In genomic region chr4:113811329-113811728, GRCh38 we compare ENCODE assay signal across 32 cellular contexts. TPM values are rescaled to one million over a fixed set of nuclear protein-coding genes. Genes with fewer than 3 reads are reported as not detected.
A peak's percentile ranks its signal among the peaks of the same experiment; 100 is the strongest.
DNase-seq lines count a peak whose midpoint lies in the region; ATAC-seq, FAIRE-seq and TF ChIP-seq lines count a peak whose summit lies in the region.
"Had no signal": no experiment of that assay in that cellular context is flagged by ENCODE, and none has a peak within 500 bp of the region (broad histone marks: within the 10 kb centered on the region; RNA-seq: fewer than 3 reads in every experiment).

No MANE protein-coding gene starts in this region.

- CTCF ChIA-PET in SK-N-SH (lab: Yijun Ruan, JAX) = no interaction called here
- CTCF ChIA-PET in naive thymus-derived CD4-positive, alpha-beta T cell (lab: Charles Lee) = no interaction called here
- CTCF ChIA-PET in CD8-positive, alpha-beta memory T cell (lab: Charles Lee) = no interaction called here

- H3K4me1 Mint-ChIP-seq in astrocyte (ENCODE audit: low read depth, unreplicated experiment) = peaks cover 7% of the 10 kb centered on the region
- H3K4me1 Mint-ChIP-seq in naive thymus-derived CD4-positive, alpha-beta T cell = peaks cover 0 to 6% (median 0%) of the 10 kb centered on the region in 7 donors
- H3K4me1 Mint-ChIP-seq in CD8-positive, alpha-beta memory T cell = no peaks in the 10 kb centered on the region
- H3K4me1 Mint-ChIP-seq: CD4-positive, alpha-beta memory T cell; endodermal cell; stimulated activated effector memory CD8-positive, alpha-beta T cell treated with anti-CD3 and anti-CD28 coated beads, Interleukin-12 subunit alpha, Interleukin-12 subunit beta, amount 100 ng/mL, for 72 hours had no signal

- H3K36me3 ChIP-seq in SK-N-SH (replicated peaks in 1 of 2; ENCODE audit: control insufficient read depth in 1 of 2, insufficient read depth in 2 of 2, low read length in 1 of 2) (no peaks in the 10 kb centered on the region), astrocyte (ENCODE audit: insufficient read depth, low read length) (no peaks in the 10 kb centered on the region)
- no peaks in the 10 kb centered on the region for H3K36me3 ChIP-seq in naive thymus-derived CD4-positive, alpha-beta T cell (ENCODE audit: control insufficient read depth in 2 of 3, insufficient read depth in 3 of 3, low read length in 3 of 3)
- H3K36me3 ChIP-seq in CD8-positive, alpha-beta memory T cell (ENCODE audit: insufficient read depth, low read length) = no peaks in the 10 kb centered on the region
- H3K36me3 ChIP-seq: esophagus muscularis mucosa, heart right ventricle, SJCRH30, suprapubic skin, upper lobe of left lung had no signal

- H3K9ac ChIP-seq in SK-N-SH (no peak overlapping the region), astrocyte (ENCODE audit: low read length) (no peak overlapping the region)

- no peak overlapping the region for H3K4me3 ChIP-seq in SK-N-SH (ENCODE audit: low read depth in 2 of 2, low read length in 1 of 2)
- H3K4me3 ChIP-seq in astrocyte (ENCODE audit: insufficient read depth, low read depth, low read length) = no peak overlapping the region
- H3K4me3 ChIP-seq in naive thymus-derived CD4-positive, alpha-beta T cell (ENCODE audit: low read length) = no peak overlapping the region
- H3K4me3 ChIP-seq in CD8-positive, alpha-beta memory T cell (ENCODE audit: low read length) = no peak overlapping the region
- H3K4me3 ChIP-seq: body of pancreas, esophagus muscularis mucosa, heart right ventricle, mucosa of descending colon, SJCRH30, suprapubic skin, upper lobe of left lung had no signal

- TF ChIP-seq EP300 in SK-N-SH (IDR thresholded peaks at IDR 0.05; ENCODE audit: borderline replicate concordance in 1 of 2, low read depth in 1 of 2, low read length in 1 of 2) = no peak

- H3K79me2 ChIP-seq in SK-N-SH (ENCODE audit: insufficient read depth) (no peaks in the 10 kb centered on the region), astrocyte (ENCODE audit: insufficient read depth, low read length) (no peaks in the 10 kb centered on the region)

- POLR2A ChIA-PET in SK-N-SH (lab: Yijun Ruan, JAX) = no interaction called here
- POLR2A ChIA-PET in naive thymus-derived CD4-positive, alpha-beta T cell (lab: Charles Lee) = no interaction called here
- POLR2A ChIA-PET in CD8-positive, alpha-beta memory T cell (lab: Charles Lee) = no interaction called here

- H3K4me1 ChIP-seq in SK-N-SH (ENCODE audit: control insufficient read depth in 1 of 2, insufficient read depth in 2 of 2, low read depth in 1 of 2, low read length in 1 of 2) (peaks cover 0 to 11% of the 10 kb centered on the region in 2 experiments; a peak in 2 of 4 replicates), astrocyte (ENCODE audit: insufficient read depth, low read length) (no peaks in the 10 kb centered on the region)
- no peaks in the 10 kb centered on the region for H3K4me1 ChIP-seq in naive thymus-derived CD4-positive, alpha-beta T cell (ENCODE audit: control insufficient read depth in 2 of 2, insufficient read depth in 2 of 2, low read length in 2 of 2)
- no peaks in the 10 kb centered on the region for H3K4me1 ChIP-seq in CD8-positive, alpha-beta memory T cell (ENCODE audit: insufficient read depth, low read length)
- H3K4me1 ChIP-seq: body of pancreas, suprapubic skin, upper lobe of left lung had no signal

- peak overlapping the region; percentile 44 for H2AFZ ChIP-seq in SK-N-SH (ENCODE audit: low read depth)
- H2AFZ ChIP-seq in astrocyte (ENCODE audit: low read depth, low read length) = no peak overlapping the region

- H4K20me1 ChIP-seq in SK-N-SH (ENCODE audit: insufficient read depth) = no peaks in the 10 kb centered on the region
- no peaks in the 10 kb centered on the region for H4K20me1 ChIP-seq in astrocyte (ENCODE audit: insufficient read depth, low read length)

- H3K27ac Mint-ChIP-seq in astrocyte (ENCODE audit: unreplicated experiment) = peak overlapping the region; percentile 10
- H3K27ac Mint-ChIP-seq in naive thymus-derived CD4-positive, alpha-beta T cell = no peak overlapping the region
- H3K27ac Mint-ChIP-seq in CD8-positive, alpha-beta memory T cell = no peak overlapping the region
- H3K27ac Mint-ChIP-seq: activated CD4-positive, alpha-beta memory T cell treated with anti-CD3 and anti-CD28 coated beads for 36 hours; activated T-helper 1 cell treated with anti-CD3 and anti-CD28 coated beads, Interleukin-12 subunit alpha, Interleukin-12 subunit beta, Interleukin-2, Interleukin-4 antibody, amounts not matched to agents 30 ng/mL and 10 ng/mL and 1 ng/mL, durations not matched to agents 14 hours and 24 hours and 36 hours; CD4-positive, alpha-beta memory T cell; endodermal cell; IgD-negative memory B cell; stimulated activated effector memory CD8-positive, alpha-beta T cell treated with anti-CD3 and anti-CD28 coated beads, Interleukin-12 subunit alpha, Interleukin-12 subunit beta, amount 100 ng/mL, for 72 hours had no signal

- FAIRE-seq in astrocyte (lab: Jason Lieb, UNC) = peak; percentile 58
- FAIRE-seq: A204.1, frontal cortex, TTC549 had no signal

- TF ChIP-seq RAD21 in SK-N-SH (IDR thresholded peaks at IDR 0.05; ENCODE audit: low read length) = no peak

- no peaks in the 10 kb centered on the region for H3K9me3 Mint-ChIP-seq in astrocyte (ENCODE audit: unreplicated experiment)
- H3K9me3 Mint-ChIP-seq in naive thymus-derived CD4-positive, alpha-beta T cell = peaks cover 0 to 5% (median 0%) of the 10 kb centered on the region in 11 donors
- H3K9me3 Mint-ChIP-seq in CD8-positive, alpha-beta memory T cell = no peaks in the 10 kb centered on the region
- H3K9me3 Mint-ChIP-seq: activated CD4-positive, alpha-beta memory T cell treated with anti-CD3 and anti-CD28 coated beads for 36 hours; activated T-helper 1 cell treated with anti-CD3 and anti-CD28 coated beads, Interleukin-12 subunit alpha, Interleukin-12 subunit beta, Interleukin-2, Interleukin-4 antibody, amounts not matched to agents 30 ng/mL and 10 ng/mL and 1 ng/mL, durations not matched to agents 14 hours and 24 hours and 36 hours; CD4-positive, alpha-beta memory T cell; endodermal cell; IgD-negative memory B cell; stimulated activated effector memory CD8-positive, alpha-beta T cell treated with anti-CD3 and anti-CD28 coated beads, Interleukin-12 subunit alpha, Interleukin-12 subunit beta, amount 100 ng/mL, for 72 hours had no signal

- peaks cover 4% of the 10 kb centered on the region for H3F3A ChIP-seq in SK-N-SH (replicated peaks; ENCODE audit: insufficient read depth)

- TF ChIP-seq CTCF in SK-N-SH (IDR thresholded peaks at IDR 0.05) = no peak
- no peak for TF ChIP-seq CTCF in astrocyte (IDR thresholded peaks at IDR 0.05; ENCODE audit: insufficient read depth, low read depth, low read length)

- no peak for DNase-seq in SK-N-SH
- no peak for DNase-seq in astrocyte (ENCODE audit: low read depth)
- DNase-seq in naive thymus-derived CD4-positive, alpha-beta T cell = no peak
- no peak for DNase-seq in CD8-positive, alpha-beta memory T cell
- no peak for DNase-seq in activated T-cell treated with anti-CD3 and anti-CD28 coated beads, Interleukin-2, amount 50 U/mL, for 48 hours
- DNase-seq in hepatic stellate cell (ENCODE audit: low spot score) = no peak
- DNase-seq: activated CD4-positive, alpha-beta memory T cell treated with anti-CD3 and anti-CD28 coated beads for 36 hours; activated CD4-positive, CD25-positive, alpha-beta regulatory T cell treated with anti-CD3 and anti-CD28 coated beads, Interleukin-2, amount 50 U/mL, for 72 hours; activated naive CD4-positive, alpha-beta T cell treated with Interleukin-2 at 50 U/mL for 16 hours; AML-193; body of pancreas; CD4-positive, alpha-beta memory T cell; dermis blood vessel endothelial cell; endodermal cell; heart right ventricle; mucosa of descending colon; NCI-H1105 treated with DMSO at 0.1 percent for 48 hours; NCI-H187 treated with DMSO at 0.1 percent for 48 hours; NCI-H526 treated with DMSO at 0.1 percent for 48 hours; upper lobe of left lung had no signal

- H3K27ac ChIP-seq in SK-N-SH (ENCODE audit: low read depth in 2 of 2, low read length in 1 of 2) = no peak overlapping the region
- no peak overlapping the region for H3K27ac ChIP-seq in astrocyte (ENCODE audit: low read depth, low read length)
- H3K27ac ChIP-seq in naive thymus-derived CD4-positive, alpha-beta T cell (ENCODE audit: low read depth, low read length) = no peak overlapping the region
- H3K27ac ChIP-seq in CD8-positive, alpha-beta memory T cell (ENCODE audit: low read depth, low read length) = no peak overlapping the region
- H3K27ac ChIP-seq: body of pancreas, esophagus muscularis mucosa, heart right ventricle, SJCRH30, suprapubic skin, upper lobe of left lung had no signal

- H3K27me3 Mint-ChIP-seq in astrocyte (ENCODE audit: low read depth, unreplicated experiment) = no peaks in the 10 kb centered on the region
- H3K27me3 Mint-ChIP-seq in naive thymus-derived CD4-positive, alpha-beta T cell = peaks cover 0 to 3% (median 0%) of the 10 kb centered on the region in 5 donors
- peaks cover 0 to 2% of the 10 kb centered on the region in 2 donors for H3K27me3 Mint-ChIP-seq in CD8-positive, alpha-beta memory T cell
- H3K27me3 Mint-ChIP-seq: activated CD4-positive, alpha-beta memory T cell treated with anti-CD3 and anti-CD28 coated beads for 36 hours; CD4-positive, alpha-beta memory T cell had no signal

- ATAC-seq in SK-N-SH treated with all-trans-retinoic acid at 6 μM for 48 hours (no peak), HG03521 (IDR thresholded peaks at IDR 0.05; ENCODE audit: unreplicated experiment) (no peak)
- peak; percentile 62 for ATAC-seq in naive thymus-derived CD4-positive, alpha-beta T cell
- ATAC-seq: body of pancreas; heart right ventricle; mucosa of descending colon; natural killer cell treated with Interleukin-12 subunit alpha and Interleukin-12 subunit beta and Interleukin-15 and Interleukin-18, amount 100 ng/mL, for 72 hours; stimulated activated effector memory CD8-positive, alpha-beta T cell treated with anti-CD3 and anti-CD28 coated beads, Interleukin-12 subunit alpha, Interleukin-12 subunit beta, amount 100 ng/mL, for 72 hours had no signal

- no peak overlapping the region for H3K4me3 Mint-ChIP-seq in astrocyte (ENCODE audit: unreplicated experiment)
- H3K4me3 Mint-ChIP-seq in naive thymus-derived CD4-positive, alpha-beta T cell = no peak overlapping the region
- H3K4me3 Mint-ChIP-seq in CD8-positive, alpha-beta memory T cell = no peak overlapping the region
- H3K4me3 Mint-ChIP-seq: activated CD4-positive, alpha-beta memory T cell treated with anti-CD3 and anti-CD28 coated beads for 36 hours; activated T-helper 1 cell treated with anti-CD3 and anti-CD28 coated beads, Interleukin-12 subunit alpha, Interleukin-12 subunit beta, Interleukin-2, Interleukin-4 antibody, amounts not matched to agents 30 ng/mL and 10 ng/mL and 1 ng/mL, durations not matched to agents 14 hours and 24 hours and 36 hours; CD4-positive, alpha-beta memory T cell; endodermal cell; IgD-negative memory B cell; natural killer cell treated with Interleukin-12 subunit alpha and Interleukin-12 subunit beta and Interleukin-15 and Interleukin-18, amount 100 ng/mL, for 72 hours; stimulated activated effector memory CD8-positive, alpha-beta T cell treated with anti-CD3 and anti-CD28 coated beads, Interleukin-12 subunit alpha, Interleukin-12 subunit beta, amount 100 ng/mL, for 72 hours had no signal

- no peaks in the 10 kb centered on the region for H3K9me2 ChIP-seq in SK-N-SH

- intact Hi-C loops in naive thymus-derived CD4-positive, alpha-beta T cell (cut with micrococcal nuclease) = no loop called here

- H3K4me2 ChIP-seq in SK-N-SH (no peak overlapping the region), astrocyte (ENCODE audit: low read length) (no peak overlapping the region)

- no peaks in the 10 kb centered on the region for H3K36me3 Mint-ChIP-seq in astrocyte (ENCODE audit: low read depth, unreplicated experiment)
- no peaks in the 10 kb centered on the region for H3K36me3 Mint-ChIP-seq in naive thymus-derived CD4-positive, alpha-beta T cell
- H3K36me3 Mint-ChIP-seq in CD8-positive, alpha-beta memory T cell = no peaks in the 10 kb centered on the region
- H3K36me3 Mint-ChIP-seq: activated CD4-positive, alpha-beta memory T cell treated with anti-CD3 and anti-CD28 coated beads for 36 hours; CD4-positive, alpha-beta memory T cell; IgD-negative memory B cell; natural killer cell treated with Interleukin-12 subunit alpha and Interleukin-12 subunit beta and Interleukin-15 and Interleukin-18, amount 100 ng/mL, for 72 hours; stimulated activated effector memory CD8-positive, alpha-beta T cell treated with anti-CD3 and anti-CD28 coated beads, Interleukin-12 subunit alpha, Interleukin-12 subunit beta, amount 100 ng/mL, for 72 hours had no signal

- H3K9me3 ChIP-seq in SK-N-SH (no peaks in the 10 kb centered on the region), astrocyte (ENCODE audit: insufficient read depth, low read depth, low read length) (no peaks in the 10 kb centered on the region)
- H3K9me3 ChIP-seq in naive thymus-derived CD4-positive, alpha-beta T cell (ENCODE audit: control insufficient read depth in 2 of 3, low read length in 3 of 3) = no peaks in the 10 kb centered on the region
- H3K9me3 ChIP-seq in CD8-positive, alpha-beta memory T cell (ENCODE audit: low read length) = no peaks in the 10 kb centered on the region
- H3K9me3 ChIP-seq: body of pancreas, esophagus muscularis mucosa, heart right ventricle, mucosa of descending colon, SJCRH30, suprapubic skin, upper lobe of left lung had no signal

- H3K27me3 ChIP-seq in SK-N-SH (ENCODE audit: insufficient read depth) = no peaks in the 10 kb centered on the region
- H3K27me3 ChIP-seq in astrocyte (ENCODE audit: insufficient read depth, low read length) = no peaks in the 10 kb centered on the region
- H3K27me3 ChIP-seq in naive thymus-derived CD4-positive, alpha-beta T cell (ENCODE audit: control insufficient read depth in 2 of 2, insufficient read depth in 2 of 2, low read length in 2 of 2) = no peaks in the 10 kb centered on the region
- H3K27me3 ChIP-seq in CD8-positive, alpha-beta memory T cell (ENCODE audit: insufficient read depth, low read length, poor library complexity, severe bottlenecking) = no peaks in the 10 kb centered on the region
- H3K27me3 ChIP-seq: body of pancreas, esophagus muscularis mucosa, heart right ventricle, SJCRH30, suprapubic skin, upper lobe of left lung had no signal

RNA-seq across cellular contexts. Expression of gene CAMK2D, which starts 49.8 kb away (rescaled TPM):
- polyA plus RNA-seq in SK-N-SH (2012; rRNA removed) = 17.0 and 23.8 TPM in 2 replicates
- 26.0 and 27.5 TPM in 2 replicates for polyA plus RNA-seq in SK-N-SH (2012; cell fraction: cytosol; rRNA removed)
- polyA plus RNA-seq in SK-N-SH (2012; cell fraction: nucleus; rRNA removed) = 15.6 and 20.7 TPM in 2 replicates
- total RNA-seq in astrocyte = 69.8 and 80.8 TPM in 2 replicates
- 10 to 100 TPM; 35.8 to 41.2 (median 40.0) TPM for total RNA-seq in naive thymus-derived CD4-positive, alpha-beta T cell
- polyA plus RNA-seq in naive thymus-derived CD4-positive, alpha-beta T cell = 10 to 100 TPM; 13.5 to 13.8 TPM
- total RNA-seq in CD8-positive, alpha-beta memory T cell = 10 to 100 TPM; 56.0 to 57.6 TPM
- polyA plus RNA-seq in CD8-positive, alpha-beta memory T cell = 19.6 TPM
